In genomic region chr4:100936676-100937390, GRCh38 we compare ENCODE assay signal across 30 cellular contexts.
A peak's percentile ranks its signal among the peaks of the same experiment; 100 is the strongest.
DNase-seq lines count a peak whose midpoint lies in the region; ATAC-seq and TF ChIP-seq lines count a peak whose summit lies in the region.
"Had no signal": no experiment of that assay in that cellular context is flagged by ENCODE, and none has a peak within 500 bp of the region (broad histone marks: within the 10 kb centered on the region; RNA-seq: fewer than 3 reads in every experiment).

No MANE protein-coding gene starts in this region.

- H3F3A ChIP-seq in SK-N-SH (replicated peaks; ENCODE audit: insufficient read depth): no peaks in the 10 kb centered on the region

- H3K4me1 ChIP-seq in HEK293 (ENCODE audit: control insufficient read depth, insufficient read depth, low read length) (no peaks in the 10 kb centered on the region), SK-N-SH (ENCODE audit: control insufficient read depth in 1 of 2, insufficient read depth in 2 of 2, low read depth in 1 of 2, low read length in 1 of 2) (no peaks in the 10 kb centered on the region; a peak in 1 of 4 replicates)
- H3K4me1 ChIP-seq: colonic mucosa, right lobe of liver had no signal

- H2AFZ ChIP-seq in SK-N-SH (ENCODE audit: low read depth): 0 out of 2 replicates have a peak overlapping the region, but pooled peaks have one; percentile 23

- H3K27me3 ChIP-seq in SK-N-SH (ENCODE audit: insufficient read depth): no peaks in the 10 kb centered on the region
- H3K27me3 ChIP-seq: BLaER1, colonic mucosa, right lobe of liver, tibial nerve had no signal

- no peak overlapping the region for H3K4me3 ChIP-seq in HEK293 (ENCODE audit: low read depth, low read length)
- no peak overlapping the region; a peak in 1 of 4 replicates for H3K4me3 ChIP-seq in SK-N-SH (ENCODE audit: low read depth in 2 of 2, low read length in 1 of 2)
- no peak overlapping the region for H3K4me3 ChIP-seq in fibroblast of pulmonary artery (replicated peaks; ENCODE audit: low read depth, low read length)
- H3K4me3 ChIP-seq: BLaER1, colonic mucosa, HAP-1, right lobe of liver, tibial nerve had no signal

- POLR2A ChIA-PET in HEK293 (lab: Yijun Ruan, JAX): no interaction called here
- POLR2A ChIA-PET in SK-N-SH (lab: Yijun Ruan, JAX): no interaction called here

- TF ChIP-seq EP300 in SK-N-SH (IDR thresholded peaks at IDR 0.05; ENCODE audit: borderline replicate concordance in 1 of 2, low read depth in 1 of 2, low read length in 1 of 2): no peak

- no peak overlapping the region for H3K27ac Mint-ChIP-seq in activated T-cell treated with anti-CD3 and anti-CD28 coated beads, Interleukin-2, amount 50 U/mL, for 72 hours
- H3K27ac Mint-ChIP-seq: activated CD4-positive, alpha-beta memory T cell treated with anti-CD3 and anti-CD28 coated beads, Interleukin-2, amount 10 ng/mL, durations not matched to agents 7 days and 5 days; activated naive CD4-positive, alpha-beta T cell treated with anti-CD3 and anti-CD28 coated beads, Interleukin-2, amount 50 U/mL, for 24 hours; activated T-helper 17 cell treated with anti-CD3 and anti-CD28 coated beads, Interleukin-2, amount 50 U/mL, for 72 hours had no signal

- WGBS in SK-N-SH (ENCODE audit: low lambda C conversion rate): 69% methylated on average over 4 of the region's 4 CpGs

- no peaks in the 10 kb centered on the region for H3K9me2 ChIP-seq in SK-N-SH

- H3K36me3 ChIP-seq in HEK293 (ENCODE audit: control insufficient read depth in 2 of 2, insufficient read depth in 1 of 2, low read length in 2 of 2) (no peaks in the 10 kb centered on the region), SK-N-SH (replicated peaks in 1 of 2; ENCODE audit: control insufficient read depth in 1 of 2, insufficient read depth in 2 of 2, low read length in 1 of 2) (no peaks in the 10 kb centered on the region)
- H3K36me3 ChIP-seq: BLaER1, colonic mucosa, HAP-1, right lobe of liver, tibial nerve had no signal

- TF ChIP-seq CTCF in HEK293 (tag by site-specific recombination; IDR thresholded peaks at IDR 0.05): no peak
- no peak for TF ChIP-seq CTCF in SK-N-SH (IDR thresholded peaks at IDR 0.05)
- TF ChIP-seq CTCF in fibroblast of pulmonary artery (IDR thresholded peaks at IDR 0.05; ENCODE audit: low read length, missing control alignments): no peak

- no peak overlapping the region for H3K4me2 ChIP-seq in SK-N-SH
- H3K4me2 ChIP-seq: BLaER1 had no signal

- H3K36me3 Mint-ChIP-seq in activated T-cell treated with anti-CD3 and anti-CD28 coated beads, Interleukin-2, amount 50 U/mL, for 72 hours (ENCODE audit: insufficient read depth in 2 of 2): no peaks in the 10 kb centered on the region
- H3K36me3 Mint-ChIP-seq: activated naive CD4-positive, alpha-beta T cell treated with anti-CD3 and anti-CD28 coated beads, Interleukin-2, amount 50 U/mL, for 24 hours had no signal

- no peak overlapping the region for H3K4me3 Mint-ChIP-seq in activated T-cell treated with anti-CD3 and anti-CD28 coated beads, Interleukin-2, amount 50 U/mL, for 72 hours
- H3K4me3 Mint-ChIP-seq: activated CD4-positive, alpha-beta memory T cell treated with anti-CD3 and anti-CD28 coated beads, Interleukin-2, amount 10 ng/mL, durations not matched to agents 7 days and 5 days; activated naive CD4-positive, alpha-beta T cell treated with anti-CD3 and anti-CD28 coated beads, Interleukin-2, amount 50 U/mL, for 24 hours; activated T-helper 17 cell treated with anti-CD3 and anti-CD28 coated beads, Interleukin-2, amount 50 U/mL, for 72 hours had no signal

- no peak overlapping the region for H3K9ac ChIP-seq in SK-N-SH
- H3K9ac ChIP-seq: BLaER1 had no signal

- no peaks in the 10 kb centered on the region for H3K79me2 ChIP-seq in SK-N-SH (ENCODE audit: insufficient read depth)

- peaks cover 5% of the 10 kb centered on the region for H3K4me1 Mint-ChIP-seq in activated T-cell treated with anti-CD3 and anti-CD28 coated beads, Interleukin-2, amount 50 U/mL, for 72 hours (ENCODE audit: low read depth)
- H3K4me1 Mint-ChIP-seq: activated naive CD4-positive, alpha-beta T cell treated with anti-CD3 and anti-CD28 coated beads, Interleukin-2, amount 50 U/mL, for 24 hours had no signal

- no peak for ATAC-seq in activated T-cell treated with anti-CD3 and anti-CD28 coated beads, Interleukin-2, amount 50 U/mL, for 72 hours (replicated peaks in 1 of 2)
- ATAC-seq: activated T-helper 17 cell treated with anti-CD3 and anti-CD28 coated beads, Interleukin-2, amount 50 U/mL, for 72 hours; left ventricle myocardium superior; right lobe of liver; Right ventricle myocardium inferior had no signal

- H3K27ac ChIP-seq in HEK293 (ENCODE audit: extremely low read depth, low read depth, low read length) (no peak overlapping the region), SK-N-SH (ENCODE audit: low read depth in 2 of 2, low read length in 1 of 2) (no peak overlapping the region)
- H3K27ac ChIP-seq: BLaER1, colonic mucosa, right lobe of liver, tibial nerve had no signal

- TF ChIP-seq RAD21 in SK-N-SH (IDR thresholded peaks at IDR 0.05; ENCODE audit: low read length): no peak

- no peaks in the 10 kb centered on the region for H4K20me1 ChIP-seq in SK-N-SH (ENCODE audit: insufficient read depth)
- H4K20me1 ChIP-seq: BLaER1 had no signal

- peaks cover 26% of the 10 kb centered on the region for H3K27me3 Mint-ChIP-seq in activated T-cell treated with anti-CD3 and anti-CD28 coated beads, Interleukin-2, amount 50 U/mL, for 72 hours (ENCODE audit: low read depth)
- H3K27me3 Mint-ChIP-seq: activated CD4-positive, alpha-beta memory T cell treated with anti-CD3 and anti-CD28 coated beads, Interleukin-2, amount 10 ng/mL, durations not matched to agents 7 days and 5 days; activated T-helper 17 cell treated with anti-CD3 and anti-CD28 coated beads, Interleukin-2, amount 50 U/mL, for 72 hours had no signal

- CTCF ChIA-PET in HEK293 (lab: Yijun Ruan, JAX): interaction anchor here (0.6 kb wide), 3 partner anchors 191 to 288 kb away, joined by 3 to 4 read pairs (median 3); no protein-coding TSS in a partner anchor
- CTCF ChIA-PET in SK-N-SH (lab: Yijun Ruan, JAX): interaction anchor here (1.0 kb wide), 1 partner anchor 1089 kb away, joined by 3 read pairs; no protein-coding TSS in a partner anchor

- H3K9me3 ChIP-seq in HEK293 (ENCODE audit: control insufficient read depth, insufficient read depth, low read depth, low read length) (no peaks in the 10 kb centered on the region), SK-N-SH (no peaks in the 10 kb centered on the region)
- H3K9me3 ChIP-seq: BLaER1, colonic mucosa, HAP-1, right lobe of liver, tibial nerve had no signal

- peaks cover 0 to 2% of the 10 kb centered on the region in 2 donors for H3K9me3 Mint-ChIP-seq in activated T-cell treated with anti-CD3 and anti-CD28 coated beads, Interleukin-2, amount 50 U/mL, for 72 hours
- H3K9me3 Mint-ChIP-seq: activated CD4-positive, alpha-beta memory T cell treated with anti-CD3 and anti-CD28 coated beads, Interleukin-2, amount 10 ng/mL, durations not matched to agents 7 days and 5 days; activated naive CD4-positive, alpha-beta T cell treated with anti-CD3 and anti-CD28 coated beads, Interleukin-2, amount 50 U/mL, for 24 hours; activated T-helper 17 cell treated with anti-CD3 and anti-CD28 coated beads, Interleukin-2, amount 50 U/mL, for 72 hours had no signal

- DNase-seq in SK-N-SH (no peak), fibroblast of pulmonary artery (ENCODE audit: low read depth) (peak; percentile 10), stromal cell of bone marrow (ENCODE audit: low read depth) (peak; percentile 33), NCI-H1930 (lab: John Stamatoyannopoulos, UW) (no peak)
- DNase-seq in activated effector memory CD4-positive, alpha-beta T cell treated with Interleukin-2 at 50 U/mL for 16 hours: no peak
- no peak for DNase-seq in activated T-cell treated with anti-CD3 and anti-CD28 coated beads, Interleukin-2, amount 50 U/mL, for 72 hours
- DNase-seq: activated CD4-positive, alpha-beta memory T cell treated with anti-CD3 and anti-CD28 coated beads, Interleukin-2, amount 10 ng/mL, durations not matched to agents 7 days and 5 days; activated CD4-positive, CD25-positive, alpha-beta regulatory T cell treated with anti-CD3 and anti-CD28 coated beads, Interleukin-2, amount 50 U/mL, for 72 hours; amygdala; colonic mucosa; effector CD8-positive, alpha-beta T cell; foreskin fibroblast; GDM1; head of caudate nucleus; left ventricle myocardium superior; NCI-H1417; NCI-H2107; NCI-H510A; NK-92 treated with Interleukin-12 subunit alpha and Interleukin-12 subunit beta, amount 100 ng/mL, for 24 hours; posterior cingulate gyrus; right lobe of liver; stimulated activated CD4-positive, alpha-beta T cell treated with anti-CD3 and anti-CD28 coated beads, Interleukin-4, amount 100 ng/mL, for 4 hours; T-helper 2 cell had no signal

TF ChIP-seq in HEK293, 187 proteins besides CTCF, POLR2A, EP300 and RAD21 (continues in another document):
- peak; percentile 51; the same call in 1 of the 2 replicates for TF ChIP-seq MZF1 (tag by site-specific recombination; IDR thresholded peaks at IDR 0.05; ENCODE audit: borderline replicate concordance)
- TF ChIP-seq ZFP3 (tag by site-specific recombination; IDR thresholded peaks at IDR 0.05; ENCODE audit: low read depth): no peak
- TF ChIP-seq ZNF335 (tag by site-specific recombination; conservative IDR thresholded peaks at IDR 0.05): no peak
- no peak for TF ChIP-seq ZNF274 (IDR thresholded peaks at IDR 0.05; ENCODE audit: low read length)
- TF ChIP-seq ZNF274 (tag by site-specific recombination; IDR thresholded peaks at IDR 0.05; ENCODE audit: borderline replicate concordance): no peak
- TF ChIP-seq OVOL3 (tag by site-specific recombination; IDR thresholded peaks at IDR 0.05): no peak

TF ChIP-seq in SK-N-SH, 30 proteins besides CTCF, POLR2A, EP300 and RAD21 (continues in another document):
- TF ChIP-seq RCOR1 (IDR thresholded peaks at IDR 0.05; ENCODE audit: low read length) (no peak), JUND (IDR thresholded peaks at IDR 0.05) (no peak), POLR2AphosphoS5 (IDR thresholded peaks at IDR 0.05; ENCODE audit: low read depth, low read length) (no peak), MEF2A (IDR thresholded peaks at IDR 0.05; ENCODE audit: borderline replicate concordance, low read depth) (no peak), YY1 (IDR thresholded peaks at IDR 0.05; ENCODE audit: low read depth) (no peak), RXRA (IDR thresholded peaks at IDR 0.05; ENCODE audit: borderline replicate concordance, low read depth) (no peak)
- TF ChIP-seq, protein P1, sequence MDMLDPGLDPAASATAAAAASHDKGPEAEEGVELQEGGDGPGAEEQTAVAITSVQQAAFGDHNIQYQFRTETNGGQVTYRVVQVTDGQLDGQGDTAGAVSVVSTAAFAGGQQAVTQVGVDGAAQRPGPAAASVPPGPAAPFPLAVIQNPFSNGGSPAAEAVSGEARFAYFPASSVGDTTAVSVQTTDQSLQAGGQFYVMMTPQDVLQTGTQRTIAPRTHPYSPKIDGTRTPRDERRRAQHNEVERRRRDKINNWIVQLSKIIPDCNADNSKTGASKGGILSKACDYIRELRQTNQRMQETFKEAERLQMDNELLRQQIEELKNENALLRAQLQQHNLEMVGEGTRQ (IDR thresholded peaks at IDR 0.05; ENCODE audit: borderline replicate concordance, low read depth, low read length): no peak

Comparison
In these comparisons a context has a peak if more than half of its experiments do, and no peak if none do; other contexts are left out.
1. DNase-seq: peak in fibroblast of pulmonary artery (single experiment) and stromal cell of bone marrow (single experiment); none in SK-N-SH (single experiment), activated effector memory CD4-positive, alpha-beta T cell treated with Interleukin-2 at 50 U/mL for 16 hours (single experiment), NCI-H1930 (0 of 2) and activated T-cell treated with anti-CD3 and anti-CD28 coated beads, Interleukin-2, amount 50 U/mL, for 72 hours (0 of 2).